8 cellular contexts compared by ENCODE assay signal in the genomic region with DNA sequence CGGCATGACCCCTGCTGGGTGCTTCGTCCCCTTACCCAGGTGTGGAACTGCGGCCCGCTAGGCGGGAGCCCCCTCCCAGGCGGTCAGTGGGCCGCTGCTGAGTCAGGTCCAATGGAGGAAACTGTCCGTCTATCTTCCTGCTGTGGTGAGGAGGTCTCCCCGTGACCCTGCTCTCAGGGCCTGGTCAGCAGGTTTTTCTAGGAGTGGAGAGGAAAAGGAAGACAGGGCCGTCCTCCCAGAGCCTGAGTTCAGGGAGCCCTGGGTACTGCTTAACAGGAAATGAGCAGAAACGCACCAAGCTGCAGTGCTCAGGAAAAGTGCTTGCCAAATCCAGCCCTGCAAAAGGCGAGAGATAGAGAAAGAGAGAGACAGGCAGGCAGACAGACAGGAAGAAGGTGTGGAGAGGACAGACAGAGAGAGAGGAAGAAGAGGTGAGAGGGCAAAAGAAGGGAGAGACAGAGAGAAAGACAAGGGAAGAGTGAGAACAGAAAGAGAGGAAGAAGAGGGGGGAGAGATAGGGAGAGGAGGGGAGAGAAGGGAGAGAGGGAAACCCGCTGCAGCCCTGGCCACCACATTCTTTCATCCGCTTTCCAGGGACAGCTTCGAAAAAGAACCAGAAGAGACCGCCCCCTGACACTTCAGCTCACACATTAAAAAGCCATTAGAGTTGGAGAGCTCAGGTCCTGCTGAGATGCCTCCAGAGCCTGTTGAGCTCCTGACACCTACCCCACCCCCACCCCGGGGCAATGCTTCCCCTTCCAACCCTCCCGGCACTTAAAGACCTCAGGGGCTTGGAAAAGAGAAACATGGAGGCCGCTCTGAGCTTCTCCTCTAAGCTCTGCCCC. TPM values are rescaled to one million over a fixed set of nuclear protein-coding genes. Genes with fewer than 3 reads are reported as not detected.
A peak's percentile ranks its signal among the peaks of the same experiment; 100 is the strongest.
DNase-seq lines count a peak whose midpoint lies in the region; ATAC-seq and TF ChIP-seq lines count a peak whose summit lies in the region.

No MANE protein-coding gene starts in this region.

- peak overlapping the region; percentile 70 for H3K4me2 ChIP-seq in mammary epithelial cell (ENCODE audit: insufficient read depth, low read depth, low read length)

- TF ChIP-seq CTCF in mammary epithelial cell (conservative IDR thresholded peaks at IDR 0.05 in 1 of 2, IDR thresholded peaks at IDR 0.05 in 1 of 2; ENCODE audit: extremely low read depth in 1 of 2, insufficient read depth in 1 of 2, low read depth in 1 of 2, low read length in 2 of 2), result no peak
- TF ChIP-seq CTCF in liver (IDR thresholded peaks at IDR 0.05; ENCODE audit: low read depth, low read length, missing input control), result no peak

- peaks cover 17% of the 10 kb centered on the region for H3K36me3 Mint-ChIP-seq in T-helper 1 cell treated with Interleukin-12 subunit alpha and Interleukin-12 subunit beta and Interleukin-4 antibody, amounts not matched to agents 30 μg/mL and 1 μg/mL, for 36 hours (ENCODE audit: low read depth)

- TF ChIP-seq RAD21 in liver (IDR thresholded peaks at IDR 0.05), result peak in 1 of 2 donors; percentile 3

- 93% methylated on average over 7 of the region's 19 CpGs for WGBS in mammary epithelial cell (ENCODE audit: low coverage, missing lambda C conversion rate)
- WGBS in liver, result 32% methylated on average over 19 of the region's 19 CpGs
- WGBS in thymus, result 73% methylated on average over 19 of the region's 19 CpGs

- H3K4me3 ChIP-seq in mammary epithelial cell (replicated peaks in 1 of 3; ENCODE audit: insufficient read depth in 1 of 3, low read depth in 2 of 3, low read length in 3 of 3), result no peak overlapping the region
- H3K4me3 ChIP-seq in liver (ENCODE audit: low read depth in 1 of 3, low read length in 3 of 3), result peak overlapping the region in 2 of 3 donors; percentile 6 to 21
- no peak overlapping the region for H3K4me3 ChIP-seq in thymus (ENCODE audit: low read length)

- H3K9me3 ChIP-seq in mammary epithelial cell (replicated peaks; ENCODE audit: insufficient read depth, low read length) (no peaks in the 10 kb centered on the region), liver (ENCODE audit: control insufficient read depth in 4 of 4, low read length in 3 of 4) (no peaks in the 10 kb centered on the region), thymus (ENCODE audit: control insufficient read depth) (no peaks in the 10 kb centered on the region)

- DNase-seq in T-helper 1 cell, result no peak
- peak; percentile 17 for DNase-seq in mammary epithelial cell

- intact Hi-C loops in mammary epithelial cell (cut with micrococcal nuclease), result no loop called here

- H3K4me1 ChIP-seq in mammary epithelial cell (ENCODE audit: insufficient read depth, low read length) (peaks cover 43% of the 10 kb centered on the region), liver (ENCODE audit: control insufficient read depth in 4 of 4, insufficient read depth in 4 of 4, low read length in 3 of 4) (peaks cover 27 to 82% (median 69%) of the 10 kb centered on the region in 4 donors), thymus (ENCODE audit: control insufficient read depth, insufficient read depth, low read length) (peaks cover 7% of the 10 kb centered on the region)

- H3K27ac ChIP-seq in mammary epithelial cell (ENCODE audit: insufficient read depth, low read depth, low read length) (peak overlapping the region; percentile 66), liver (ENCODE audit: low read depth in 1 of 2, low read length in 2 of 2) (peak overlapping the region; percentile 81 to 95), thymus (ENCODE audit: low read depth) (peak overlapping the region; percentile 61)

- in situ Hi-C loops in mammary epithelial cell (cut with MboI; ENCODE audit: low sequenced_read_pairs in 2 of 2), result no loop called here

- ATAC-seq in GM18519 (IDR thresholded peaks at IDR 0.05; ENCODE audit: low FRiP score, unreplicated experiment) (no peak), HG02588 (IDR thresholded peaks at IDR 0.05; ENCODE audit: unreplicated experiment) (no peak), HG03097 (IDR thresholded peaks at IDR 0.05; ENCODE audit: low FRiP score, unreplicated experiment) (no peak)

- H3K36me3 ChIP-seq in mammary epithelial cell (ENCODE audit: insufficient read depth, low read length), result peaks cover 6% of the 10 kb centered on the region
- peaks cover 0 to 3% (median 2%) of the 10 kb centered on the region in 4 donors for H3K36me3 ChIP-seq in liver (ENCODE audit: control insufficient read depth in 4 of 4, insufficient read depth in 3 of 4, low read depth in 1 of 4, low read length in 3 of 4)
- peaks cover 32% of the 10 kb centered on the region for H3K36me3 ChIP-seq in thymus (ENCODE audit: control insufficient read depth, insufficient read depth)

- H3K4me1 Mint-ChIP-seq in T-helper 1 cell treated with Interleukin-12 subunit alpha and Interleukin-12 subunit beta and Interleukin-4 antibody, amounts not matched to agents 30 μg/mL and 1 μg/mL, for 36 hours (ENCODE audit: low read depth), result peaks cover 32% of the 10 kb centered on the region

- CTCF ChIA-PET in mammary epithelial cell (lab: Charles Lee; ENCODE audit: low non-redundant PET), result interaction anchor here (0.6 to 2.4 kb wide), 3 partner anchors 10 to 400 kb away, joined by 8 to 16 read pairs (median 10); a partner anchor contains a TSS

- no peaks in the 10 kb centered on the region for H3K9me3 Mint-ChIP-seq in T-helper 1 cell treated with Interleukin-12 subunit alpha and Interleukin-12 subunit beta and Interleukin-4 antibody, amounts not matched to agents 30 μg/mL and 1 μg/mL, for 36 hours

- H3K79me2 ChIP-seq in mammary epithelial cell (ENCODE audit: insufficient read depth, low read length), result peaks cover 100% of the 10 kb centered on the region

- BruUV-seq in mammary epithelial cell (replicated peaks; lab: Mats Ljungman, UMichigan), result no TSS peak

- dilution Hi-C loops in mammary epithelial cell (cut with HindIII; ENCODE audit: low sequenced_read_pairs), result no loop called here

- H3K27ac Mint-ChIP-seq in T-helper 1 cell treated with Interleukin-12 subunit alpha and Interleukin-12 subunit beta and Interleukin-4 antibody, amounts not matched to agents 30 μg/mL and 1 μg/mL, for 36 hours, result peak overlapping the region; percentile 77

- H3K27me3 ChIP-seq in mammary epithelial cell (ENCODE audit: insufficient read depth, low read length), result no peaks in the 10 kb centered on the region
- H3K27me3 ChIP-seq in liver (ENCODE audit: control insufficient read depth in 4 of 4, insufficient read depth in 4 of 4, low read length in 3 of 4), result no peaks in the 10 kb centered on the region
- no peaks in the 10 kb centered on the region for H3K27me3 ChIP-seq in thymus (ENCODE audit: control insufficient read depth, insufficient read depth)

- H3K4me3 Mint-ChIP-seq in T-helper 1 cell treated with Interleukin-12 subunit alpha and Interleukin-12 subunit beta and Interleukin-4 antibody, amounts not matched to agents 30 μg/mL and 1 μg/mL, for 36 hours, result peak overlapping the region; percentile 72

- no peak overlapping the region for H2AFZ ChIP-seq in mammary epithelial cell (ENCODE audit: low read depth, low read length)

- H3K9ac ChIP-seq in mammary epithelial cell (ENCODE audit: insufficient read depth, low read length), result peak overlapping the region; percentile 49
- peak overlapping the region; percentile 8 to 32 for H3K9ac ChIP-seq in liver (ENCODE audit: low read depth in 1 of 2, low read length in 2 of 2)

- H4K20me1 ChIP-seq in mammary epithelial cell (ENCODE audit: insufficient read depth, low read length), result peaks cover 4% of the 10 kb centered on the region

- H3K27me3 Mint-ChIP-seq in T-helper 1 cell treated with Interleukin-12 subunit alpha and Interleukin-12 subunit beta and Interleukin-4 antibody, amounts not matched to agents 30 μg/mL and 1 μg/mL, for 36 hours (ENCODE audit: low read depth), result no peaks in the 10 kb centered on the region

TF ChIP-seq in liver, 16 proteins besides CTCF, POLR2A, EP300 and RAD21:
- TF ChIP-seq TAF1 (conservative IDR thresholded peaks at IDR 0.05) (peak; percentile 26), NR2F2 (IDR thresholded peaks at IDR 0.05) (peak; percentile 90), JUND (IDR thresholded peaks at IDR 0.05) (no peak)
- TF ChIP-seq, protein P1, sequence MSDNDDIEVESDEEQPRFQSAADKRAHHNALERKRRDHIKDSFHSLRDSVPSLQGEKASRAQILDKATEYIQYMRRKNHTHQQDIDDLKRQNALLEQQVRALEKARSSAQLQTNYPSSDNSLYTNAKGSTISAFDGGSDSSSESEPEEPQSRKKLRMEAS (IDR thresholded peaks at IDR 0.05), result peak; percentile 36

RNA-seq across cellular contexts. Expression of a gene that starts 10.1 kb away (rescaled TPM):
- total RNA-seq in mammary epithelial cell, result 100 to 1,000 TPM in 1 of 2 donors, 10 to 100 TPM in 1; 80.5 to 149 TPM
- 84.9 TPM for polyA plus RNA-seq in mammary epithelial cell
- polyA minus RNA-seq in mammary epithelial cell, result 55.7 TPM
- total RNA-seq in liver, result 10 to 100 TPM; 16.7 to 19.7 TPM
- 10 to 100 TPM; 16.5 to 27.8 TPM for polyA plus RNA-seq in liver
- 40.6 TPM for polyA plus RNA-seq in thymus

RNA-seq across cellular contexts. Expression of a gene that starts 12.2 kb away (rescaled TPM):
- total RNA-seq in mammary epithelial cell (10 to 100 TPM in 1 of 2 donors, 1 to 10 TPM in 1; 4.0 to 30.0 TPM), liver (10 to 100 TPM in 1 of 2 donors, 1 to 10 TPM in 1; 2.9 to 20.8 TPM)
- polyA plus RNA-seq in mammary epithelial cell (24.4 TPM), liver (1 to 10 TPM; 1.0 to 2.1 TPM), thymus (3.5 TPM)
- 16.8 TPM for polyA minus RNA-seq in mammary epithelial cell

RNA-seq across cellular contexts. Expression of a gene that starts 46.9 kb away (rescaled TPM):
- total RNA-seq in mammary epithelial cell (10 to 100 TPM in 1 of 2 donors, 1 to 10 TPM in 1; 4.3 to 12.5 TPM), liver (1 to 10 TPM; 4.7 to 9.9 TPM)
- polyA plus RNA-seq in mammary epithelial cell (5.5 TPM), liver (1 to 10 TPM; 9.0 to 9.4 TPM), thymus (16.9 TPM)
- 2.0 TPM for polyA minus RNA-seq in mammary epithelial cell

RNA-seq across cellular contexts. Expression of a gene that starts 51.6 kb away (rescaled TPM):
- total RNA-seq in mammary epithelial cell (10 to 100 TPM; 26.7 to 52.8 TPM), liver (10 to 100 TPM in 1 of 2 donors, 1 to 10 TPM in 1; 8.6 to 26.4 TPM)
- polyA plus RNA-seq in mammary epithelial cell (55.0 TPM), liver (10 to 100 TPM; 23.6 to 24.5 TPM), thymus (21.3 TPM)
- 40.1 TPM for polyA minus RNA-seq in mammary epithelial cell

Comparison
In these comparisons a context has a peak if more than half of its experiments do, and no peak if none do; other contexts are left out.
1. H3K4me3 ChIP-seq: peak in liver (2 of 3); none in mammary epithelial cell (0 of 3) and thymus (single experiment).
2. Peak in every context shown above with its lines, with median percentiles within 50 percentile points of each other: H3K27ac ChIP-seq.